ENCODE assay signal across 25 cellular contexts in genomic region chr7:115267503-115267902, GRCh38.
DNase-seq lines count a peak whose midpoint lies in the region; ATAC-seq, FAIRE-seq and TF ChIP-seq lines count a peak whose summit lies in the region.
"Had no signal": no experiment of that assay in that cellular context is flagged by ENCODE, and none has a peak within 500 bp of the region (broad histone marks: within the 10 kb centered on the region; RNA-seq: fewer than 3 reads in every experiment).

No MANE protein-coding gene starts in this region.

- H3K9me3 Mint-ChIP-seq in activated T-helper 2 cell treated with anti-CD3 and anti-CD28 coated beads, Interferon-gamma antibody, Interleukin-2, Interleukin-4, amounts not matched to agents 10 μg/mL and 5 μg/mL and 100 μg/mL, durations not matched to agents 14 hours and 24 hours and 36 hours = no peaks in the 10 kb centered on the region
- H3K9me3 Mint-ChIP-seq: activated CD4-positive, alpha-beta memory T cell treated with anti-CD3 and anti-CD28 coated beads for 36 hours; type B pancreatic cell had no signal

- no peak for FAIRE-seq in RCC 7860 (lab: Jason Lieb, UNC)
- FAIRE-seq: A549, D721Med had no signal

- H3K27ac ChIP-seq in colonic mucosa = no peak overlapping the region
- H3K27ac ChIP-seq: A549, BLaER1, coronary artery, parathyroid adenoma, SJCRH30, stomach had no signal

- no peaks in the 10 kb centered on the region for H3K36me3 ChIP-seq in colonic mucosa
- no peaks in the 10 kb centered on the region for H3K36me3 ChIP-seq in HAP-1 (replicated peaks)
- H3K36me3 ChIP-seq: BLaER1, SJCRH30, stomach had no signal

- ATAC-seq in HG02973 (IDR thresholded peaks at IDR 0.05; ENCODE audit: unreplicated experiment) = peak; percentile 86
- ATAC-seq: A549; natural killer cell treated with Interleukin-12 subunit alpha and Interleukin-12 subunit beta and Interleukin-15 and Interleukin-18, amount 100 ng/mL, for 72 hours; PC-3; T-helper 17 cell had no signal

- DNase-seq in NCI-H748 (lab: John Stamatoyannopoulos, UW; ENCODE audit: unreplicated experiment) = peak; percentile 46
- DNase-seq in NCI-H748 treated with DMSO at 0.1 percent for 48 hours (lab: John Stamatoyannopoulos, UW) = no peak
- peak; percentile 17 for DNase-seq in NCI-H1436 (lab: John Stamatoyannopoulos, UW)
- DNase-seq in colonic mucosa = no peak
- no peak for DNase-seq in HAP-1 (ENCODE audit: low spot score in 2 of 2)
- no peak for DNase-seq in activated T-helper 2 cell treated with anti-CD3 and anti-CD28 coated beads, Interferon-gamma antibody, Interleukin-2, Interleukin-4, amounts not matched to agents 10 μg/mL and 5 μg/mL and 100 μg/mL, durations not matched to agents 14 hours and 24 hours and 36 hours (ENCODE audit: low spot score)
- no peak for DNase-seq in RCC 7860 (ENCODE audit: low spot score)
- DNase-seq: activated CD4-positive, alpha-beta memory T cell treated with anti-CD3 and anti-CD28 coated beads for 36 hours; activated T-cell treated with anti-CD3 and anti-CD28 coated beads, Interleukin-2, amount 50 U/mL, for 48 hours; head of caudate nucleus; NCI-H1092 treated with DMSO at 0.1 percent for 48 hours; NCI-H774; PC-3; SJCRH30; stomach; T-helper 17 cell had no signal

- in situ Hi-C loops in HAP-1 (cut with MboI; ENCODE audit: low sequenced_read_pairs) = no loop called here

- H3K9ac ChIP-seq in colonic mucosa (ENCODE audit: low read depth in 2 of 2, low read length in 2 of 2) = no peak overlapping the region
- H3K9ac ChIP-seq: BLaER1, parathyroid adenoma had no signal

- H3K27ac Mint-ChIP-seq in activated T-helper 2 cell treated with anti-CD3 and anti-CD28 coated beads, Interferon-gamma antibody, Interleukin-2, Interleukin-4, amounts not matched to agents 10 μg/mL and 5 μg/mL and 100 μg/mL, durations not matched to agents 14 hours and 24 hours and 36 hours = no peak overlapping the region
- H3K27ac Mint-ChIP-seq: activated CD4-positive, alpha-beta memory T cell treated with anti-CD3 and anti-CD28 coated beads for 36 hours; activated naive CD8-positive, alpha-beta T cell; natural killer cell treated with Interleukin-12 subunit alpha and Interleukin-12 subunit beta and Interleukin-15 and Interleukin-18, amount 100 ng/mL, for 72 hours; T-helper 17 cell; type B pancreatic cell had no signal

- no peak overlapping the region for H3K4me3 Mint-ChIP-seq in activated T-helper 2 cell treated with anti-CD3 and anti-CD28 coated beads, Interferon-gamma antibody, Interleukin-2, Interleukin-4, amounts not matched to agents 10 μg/mL and 5 μg/mL and 100 μg/mL, durations not matched to agents 14 hours and 24 hours and 36 hours (ENCODE audit: low read depth)
- H3K4me3 Mint-ChIP-seq: activated CD4-positive, alpha-beta memory T cell treated with anti-CD3 and anti-CD28 coated beads for 36 hours; activated naive CD8-positive, alpha-beta T cell; natural killer cell treated with Interleukin-12 subunit alpha and Interleukin-12 subunit beta and Interleukin-15 and Interleukin-18, amount 100 ng/mL, for 72 hours; T-helper 17 cell; type B pancreatic cell had no signal

- intact Hi-C loops in colonic mucosa (cut with DNase I) = no loop called here
- intact Hi-C loops in activated T-helper 2 cell treated with anti-CD3 and anti-CD28 coated beads, Interferon-gamma antibody, Interleukin-2, Interleukin-4, amounts not matched to agents 10 μg/mL and 5 μg/mL and 100 μg/mL, durations not matched to agents 14 hours and 24 hours and 36 hours (cut with micrococcal nuclease) = no loop called here

- H3K4me1 ChIP-seq in colonic mucosa (no peaks in the 10 kb centered on the region), HAP-1 (no peaks in the 10 kb centered on the region)
- H3K4me1 ChIP-seq: A549, BLaER1, parathyroid adenoma, SJCRH30, stomach had no signal

- no peaks in the 10 kb centered on the region for H3K36me3 Mint-ChIP-seq in activated T-helper 2 cell treated with anti-CD3 and anti-CD28 coated beads, Interferon-gamma antibody, Interleukin-2, Interleukin-4, amounts not matched to agents 10 μg/mL and 5 μg/mL and 100 μg/mL, durations not matched to agents 14 hours and 24 hours and 36 hours (ENCODE audit: low read depth)
- H3K36me3 Mint-ChIP-seq: activated CD4-positive, alpha-beta memory T cell treated with anti-CD3 and anti-CD28 coated beads for 36 hours; activated naive CD8-positive, alpha-beta T cell; natural killer cell treated with Interleukin-12 subunit alpha and Interleukin-12 subunit beta and Interleukin-15 and Interleukin-18, amount 100 ng/mL, for 72 hours; type B pancreatic cell had no signal

- no peak for TF ChIP-seq CTCF in colonic mucosa (IDR thresholded peaks at IDR 0.05)

- H3K27me3 Mint-ChIP-seq in activated T-helper 2 cell treated with anti-CD3 and anti-CD28 coated beads, Interferon-gamma antibody, Interleukin-2, Interleukin-4, amounts not matched to agents 10 μg/mL and 5 μg/mL and 100 μg/mL, durations not matched to agents 14 hours and 24 hours and 36 hours (ENCODE audit: low read depth) = peaks cover 3% of the 10 kb centered on the region
- H3K27me3 Mint-ChIP-seq: type B pancreatic cell had no signal

- no peaks in the 10 kb centered on the region for H3K4me1 Mint-ChIP-seq in activated T-helper 2 cell treated with anti-CD3 and anti-CD28 coated beads, Interferon-gamma antibody, Interleukin-2, Interleukin-4, amounts not matched to agents 10 μg/mL and 5 μg/mL and 100 μg/mL, durations not matched to agents 14 hours and 24 hours and 36 hours (ENCODE audit: low read depth)
- H3K4me1 Mint-ChIP-seq: T-helper 17 cell had no signal

- H3K4me3 ChIP-seq in colonic mucosa (no peak overlapping the region), HAP-1 (no peak overlapping the region)
- H3K4me3 ChIP-seq: A549, BLaER1, coronary artery, SJCRH30, stomach had no signal

- H3K27me3 ChIP-seq in colonic mucosa (no peaks in the 10 kb centered on the region), HAP-1 (ENCODE audit: low read depth) (no peaks in the 10 kb centered on the region)
- H3K27me3 ChIP-seq: BLaER1, SJCRH30, stomach had no signal

- H3K9me3 ChIP-seq in colonic mucosa (no peaks in the 10 kb centered on the region), HAP-1 (no peaks in the 10 kb centered on the region)
- H3K9me3 ChIP-seq: A549, BLaER1, stomach had no signal

Comparison
In these comparisons a context has a peak if more than half of its experiments do, and no peak if none do; other contexts are left out.
1. DNase-seq: peak in NCI-H748 (single experiment) and NCI-H1436 (single experiment); none in NCI-H748 treated with DMSO at 0.1 percent for 48 hours (single experiment), colonic mucosa (single experiment), HAP-1 (0 of 2), activated T-helper 2 cell treated with anti-CD3 and anti-CD28 coated beads, Interferon-gamma antibody, Interleukin-2, Interleukin-4, amounts not matched to agents 10 μg/mL and 5 μg/mL and 100 μg/mL, durations not matched to agents 14 hours and 24 hours and 36 hours (single experiment) and RCC 7860 (single experiment).